ENCODE assay signal across 8 cellular contexts in genomic region chr2:237616373-237617304, GRCh38. TPM values are rescaled to one million over a fixed set of nuclear protein-coding genes. Genes with fewer than 3 reads are reported as not detected.
DNase-seq lines count a peak whose midpoint lies in the region; ATAC-seq and TF ChIP-seq lines count a peak whose summit lies in the region.

No MANE protein-coding gene starts in this region.

- no peaks in the 10 kb centered on the region for H3K27me3 ChIP-seq in A673 (replicated peaks; ENCODE audit: insufficient read depth, low read depth, low read length, poor library complexity)

- intact Hi-C loops in A673 (cut with micrococcal nuclease; ENCODE audit: unreplicated experiment), result no loop called here

- H3K27ac Mint-ChIP-seq in chondrocyte (ENCODE audit: unreplicated experiment), result peak overlapping the region; percentile 75

- peaks cover 22% of the 10 kb centered on the region for H3K4me1 ChIP-seq in A673 (ENCODE audit: insufficient read depth, low read length, poor library complexity, severe bottlenecking)

- no peak for ATAC-seq in HG03571 (IDR thresholded peaks at IDR 0.05; ENCODE audit: unreplicated experiment)

- no peaks in the 10 kb centered on the region for H3K36me3 ChIP-seq in A673 (ENCODE audit: insufficient read depth, low read length, poor library complexity, severe bottlenecking)

- peaks cover 43% of the 10 kb centered on the region for H3K4me1 Mint-ChIP-seq in chondrocyte (ENCODE audit: low read depth)

- BruUV-seq in A673 (replicated peaks; lab: Mats Ljungman, UMichigan), result no TSS peak

- peak overlapping the region; percentile 25 for H3K4me3 ChIP-seq in A673 (ENCODE audit: low read depth, low read length, poor library complexity, severe bottlenecking)

- peaks cover 4% of the 10 kb centered on the region for H3K9me3 Mint-ChIP-seq in chondrocyte (ENCODE audit: low read depth)

- peak overlapping the region; percentile 71 for H3K27ac ChIP-seq in A673 (ENCODE audit: low read depth, low read length, poor library complexity, severe bottlenecking)

- no peak for TF ChIP-seq POLR2A in erythroblast (IDR thresholded peaks at IDR 0.05; ENCODE audit: low read length)

- no peak overlapping the region for H3K4me3 Mint-ChIP-seq in chondrocyte (ENCODE audit: unreplicated experiment)

- in situ Hi-C loops in KBM-7 (cut with MboI; ENCODE audit: low pct_unique_long_range_greater_than_20kb, low sequenced_read_pairs), result no loop called here

- TF ChIP-seq CTCF in A673 (conservative IDR thresholded peaks at IDR 0.05; ENCODE audit: low read depth, low read length), result no peak
- no peak for TF ChIP-seq CTCF in chondrocyte (IDR thresholded peaks at IDR 0.05)

- POLR2A ChIA-PET in A673 (lab: Charles Lee; ENCODE audit: low non-redundant PET), result no interaction called here

- no peaks in the 10 kb centered on the region for H3K36me3 Mint-ChIP-seq in chondrocyte (ENCODE audit: low read depth)

- no peaks in the 10 kb centered on the region for H3K27me3 Mint-ChIP-seq in chondrocyte (ENCODE audit: low read depth)

- no peaks in the 10 kb centered on the region for H3K9me3 ChIP-seq in A673 (ENCODE audit: low read depth, low read length, poor library complexity, severe bottlenecking)

- peak; percentile 76 for DNase-seq in A673 (ENCODE audit: low spot score)
- peak; percentile 89 for DNase-seq in KBM-7
- DNase-seq in chondrocyte (ENCODE audit: low spot score), result no peak
- DNase-seq in middle frontal gyrus (ENCODE audit: extremely low spot score, low spot score), result peak; percentile 27
- DNase-seq in H4 (ENCODE audit: low spot score), result no peak
- DNase-seq in erythroblast (lab: John Stamatoyannopoulos, UW), result no peak
- no peak for DNase-seq in NCI-H510A (lab: John Stamatoyannopoulos, UW)

- CTCF ChIA-PET in A673 (lab: Charles Lee), result no interaction called here

RNA-seq across cellular contexts. Expression of gene LRRFIP1, which starts 10.7 kb away (rescaled TPM):
- total RNA-seq in A673 (2021), result 69.3 and 71.8 TPM in 2 replicates
- total RNA-seq in chondrocyte, result 84.7 to 97.5 TPM (median 91.5 TPM) in 3 replicates
- total RNA-seq in H4 (2014; rRNA removed; shearing (Covaris generic)), result 19.0 and 21.5 TPM in 2 replicates

RNA-seq across cellular contexts. Expression of gene RAB17, which starts 26.1 kb away (rescaled TPM):
- total RNA-seq in A673 (2021) (0.62 TPM in 1 of 2 replicates, not detected in the other), chondrocyte (0.25 to 0.95 TPM (median 0.68 TPM) in 3 replicates)
- not detected in 2 replicates for total RNA-seq in H4 (2014; rRNA removed; shearing (Covaris generic))

RNA-seq across cellular contexts. Expression of gene PRLH, which starts 50.3 kb away (rescaled TPM):
- not detected in 2 replicates for total RNA-seq in A673 (2021)
- not detected in 3 replicates for total RNA-seq in chondrocyte
- total RNA-seq in H4 (2014; rRNA removed; shearing (Covaris generic)), result not detected in 2 replicates

Comparison
In these comparisons a context has a peak if more than half of its experiments do, and no peak if none do; other contexts are left out.
1. DNase-seq: peak in A673 (single experiment), KBM-7 (single experiment) and middle frontal gyrus (single experiment); none in chondrocyte (single experiment), H4 (single experiment), erythroblast (0 of 2) and NCI-H510A (single experiment).